Comparison of ENCODE assay signal across 14 cellular contexts in genomic region chr6:95690328-95690727, GRCh38.
DNase-seq lines count a peak whose midpoint lies in the region; ATAC-seq, FAIRE-seq and TF ChIP-seq lines count a peak whose summit lies in the region.
"Had no signal": no experiment of that assay in that cellular context is flagged by ENCODE, and none has a peak within 500 bp of the region (broad histone marks: within the 10 kb centered on the region; RNA-seq: fewer than 3 reads in every experiment).

No MANE protein-coding gene starts in this region.

- no peaks in the 10 kb centered on the region for H3K4me1 Mint-ChIP-seq in activated naive CD4-positive, alpha-beta T cell treated with anti-CD3 and anti-CD28 coated beads for 36 hours (ENCODE audit: low read depth)
- H3K4me1 Mint-ChIP-seq: activated B cell treated with CpG ODN at 0.5 μM for 24 hours, nephron had no signal

- no peak overlapping the region for H3K27ac Mint-ChIP-seq in activated naive CD4-positive, alpha-beta T cell treated with anti-CD3 and anti-CD28 coated beads for 36 hours
- H3K27ac Mint-ChIP-seq: activated B cell treated with CpG ODN at 0.5 μM for 24 hours, nephron had no signal

- no peak for DNase-seq in MG63
- no peak for DNase-seq in activated naive CD4-positive, alpha-beta T cell treated with anti-CD3 and anti-CD28 coated beads for 36 hours
- DNase-seq in GM10248 (ENCODE audit: extremely low spot score), result no peak
- DNase-seq in adrenal gland, result no peak
- no peak for DNase-seq in WERI-Rb-1
- DNase-seq: activated B cell treated with CpG ODN at 0.5 μM for 24 hours, NCI-H69 had no signal

- H3K9me3 ChIP-seq in MG63, result no peaks in the 10 kb centered on the region
- H3K9me3 ChIP-seq in adrenal gland (replicated peaks in 1 of 3), result no peaks in the 10 kb centered on the region
- no peaks in the 10 kb centered on the region for H3K9me3 ChIP-seq in WERI-Rb-1 (ENCODE audit: severe bottlenecking)
- H3K9me3 ChIP-seq: BLaER1 treated with 17β-estradiol and CSF1 and Interleukin-3, amounts not matched to agents 10 nM and 100 nM had no signal

- intact Hi-C loops in activated naive CD4-positive, alpha-beta T cell treated with anti-CD3 and anti-CD28 coated beads for 36 hours (cut with micrococcal nuclease), result no loop called here
- intact Hi-C loops in adrenal gland (cut with DNase I), result no loop called here

- POLR2A ChIA-PET in GM10248 (lab: Yijun Ruan, JAX), result no interaction called here

- H3K9me3 Mint-ChIP-seq in activated naive CD4-positive, alpha-beta T cell treated with anti-CD3 and anti-CD28 coated beads for 36 hours, result peaks cover 1% of the 10 kb centered on the region
- H3K9me3 Mint-ChIP-seq: nephron had no signal

- ATAC-seq in GM19025 (IDR thresholded peaks at IDR 0.05; ENCODE audit: low read depth, unreplicated experiment), result peak; percentile 61
- peak; percentile 73 for ATAC-seq in HG02840 (IDR thresholded peaks at IDR 0.05; ENCODE audit: low FRiP score, unreplicated experiment)

- TF ChIP-seq CTCF in GM10248 (IDR thresholded peaks at IDR 0.05; ENCODE audit: control extremely low read depth, extremely low read depth, low read depth, missing control alignments) (no peak), adrenal gland (IDR thresholded peaks at IDR 0.05) (no peak), WERI-Rb-1 (IDR thresholded peaks at IDR 0.05; ENCODE audit: low read depth, low read length) (no peak)

- 62 to 68% (median 68%) methylated on average over 4 of the region's 4 CpGs for WGBS in adrenal gland, 4 donors

- H3K36me3 ChIP-seq in MG63, result no peaks in the 10 kb centered on the region
- H3K36me3 ChIP-seq in adrenal gland (replicated peaks in 1 of 2), result no peaks in the 10 kb centered on the region
- H3K36me3 ChIP-seq in WERI-Rb-1, result no peaks in the 10 kb centered on the region
- H3K36me3 ChIP-seq: BLaER1 treated with 17β-estradiol and CSF1 and Interleukin-3, amounts not matched to agents 10 nM and 100 nM had no signal

- H3K27ac ChIP-seq in adrenal gland (no peak overlapping the region), WERI-Rb-1 (no peak overlapping the region)
- H3K27ac ChIP-seq: BLaER1 treated with 17β-estradiol and CSF1 and Interleukin-3, amounts not matched to agents 10 nM and 100 nM had no signal

- H3K27me3 ChIP-seq in MG63 (no peaks in the 10 kb centered on the region), adrenal gland (no peaks in the 10 kb centered on the region), WERI-Rb-1 (ENCODE audit: insufficient read depth, low read depth, severe bottlenecking) (no peaks in the 10 kb centered on the region)
- H3K27me3 ChIP-seq: BLaER1 treated with 17β-estradiol and CSF1 and Interleukin-3, amounts not matched to agents 10 nM and 100 nM had no signal

- peak overlapping the region; percentile 27 for H3K4me3 ChIP-seq in MG63
- H3K4me3 ChIP-seq in adrenal gland, result no peak overlapping the region
- H3K4me3 ChIP-seq in WERI-Rb-1 (ENCODE audit: low read depth, low read length), result no peak overlapping the region
- H3K4me3 ChIP-seq: BLaER1 treated with 17β-estradiol and CSF1 and Interleukin-3, amounts not matched to agents 10 nM and 100 nM had no signal

- H3K4me1 ChIP-seq in adrenal gland (replicated peaks in 1 of 2), result no peaks in the 10 kb centered on the region

- no peak for TF ChIP-seq POLR2A in adrenal gland (IDR thresholded peaks at IDR 0.05)

- no peaks in the 10 kb centered on the region for H3K36me3 Mint-ChIP-seq in activated naive CD4-positive, alpha-beta T cell treated with anti-CD3 and anti-CD28 coated beads for 36 hours (ENCODE audit: low read depth)

- H3K27me3 Mint-ChIP-seq in activated naive CD4-positive, alpha-beta T cell treated with anti-CD3 and anti-CD28 coated beads for 36 hours (ENCODE audit: low read depth), result no peaks in the 10 kb centered on the region
- H3K27me3 Mint-ChIP-seq: activated B cell treated with CpG ODN at 0.5 μM for 24 hours had no signal

- CTCF ChIA-PET in activated naive CD4-positive, alpha-beta T cell treated with anti-CD3 and anti-CD28 coated beads for 36 hours (lab: Charles Lee), result no interaction called here
- CTCF ChIA-PET in GM10248 (lab: Yijun Ruan, JAX), result interaction anchor here (1.3 kb wide), 1 partner anchor 10 kb away, joined by 3 read pairs; no protein-coding TSS in a partner anchor

- FAIRE-seq in A204.1 (lab: Jason Lieb, UNC), result peak; percentile 69
- FAIRE-seq: endometrium, GM18507 had no signal

- no peak overlapping the region for H3K4me3 Mint-ChIP-seq in activated naive CD4-positive, alpha-beta T cell treated with anti-CD3 and anti-CD28 coated beads for 36 hours
- H3K4me3 Mint-ChIP-seq: activated B cell treated with CpG ODN at 0.5 μM for 24 hours, nephron had no signal
